In genomic region chr2:73999881-74000597, GRCh38 we compare ENCODE assay signal across 9 cellular contexts. TPM values are rescaled to one million over a fixed set of nuclear protein-coding genes. Genes with fewer than 3 reads are reported as not detected.
DNase-seq lines count a peak whose midpoint lies in the region; ATAC-seq and TF ChIP-seq lines count a peak whose summit lies in the region.
"Had no signal": no experiment of that assay in that cellular context is flagged by ENCODE, and none has a peak within 500 bp of the region (broad histone marks: within the 10 kb centered on the region; RNA-seq: fewer than 3 reads in every experiment).

No MANE protein-coding gene starts in this region.

- H3K27ac Mint-ChIP-seq in Caco-2 (ENCODE audit: unreplicated experiment) (peak overlapping the region; percentile 68), endodermal cell (peak overlapping the region; percentile 8)

- H3K36me3 Mint-ChIP-seq in Caco-2 (ENCODE audit: insufficient read depth, unreplicated experiment) (peaks cover 5% of the 10 kb centered on the region), endodermal cell (ENCODE audit: low read depth) (peaks cover 5% of the 10 kb centered on the region)

- H3K4me1 ChIP-seq in Caco-2: peaks cover 23% of the 10 kb centered on the region
- H3K4me1 ChIP-seq in endodermal cell (ENCODE audit: control insufficient read depth, insufficient read depth, low read length): peaks cover 12% of the 10 kb centered on the region
- H3K4me1 ChIP-seq in osteoblast (ENCODE audit: insufficient read depth, low read length): peaks cover 20% of the 10 kb centered on the region

- POLR2A ChIA-PET in Caco-2 (lab: Charles Lee): interaction anchor here (0.7 kb wide), 1 partner anchor 122 kb away, joined by 12 read pairs; no protein-coding TSS in a partner anchor

- CTCF ChIA-PET in Caco-2 (lab: Charles Lee): no interaction called here

- H3K27me3 Mint-ChIP-seq in Caco-2 (ENCODE audit: insufficient read depth, unreplicated experiment) (no peaks in the 10 kb centered on the region), endodermal cell (ENCODE audit: insufficient read depth) (no peaks in the 10 kb centered on the region)

- peak; percentile 49 to 66 for DNase-seq in Caco-2
- peak; percentile 15 for DNase-seq in NCI-H446 treated with DMSO at 0.1 percent for 48 hours (lab: John Stamatoyannopoulos, UW)
- DNase-seq in endodermal cell: no peak
- no peak for DNase-seq in osteoblast (ENCODE audit: insufficient read length, low spot score, missing footprints)
- no peak for DNase-seq in NCI-H1694 (lab: John Stamatoyannopoulos, UW)
- no peak for DNase-seq in middle frontal gyrus (ENCODE audit: extremely low spot score, low spot score)
- no peak for DNase-seq in stimulated activated CD4-positive, alpha-beta T cell treated with anti-CD3 and anti-CD28 coated beads, Interleukin-12 subunit alpha, Interleukin-12 subunit beta, amount 100 ng/mL, for 4 hours
- DNase-seq: NCI-H1105 had no signal

- no TSS peak for BruUV-seq in Caco-2 (replicated peaks; lab: Mats Ljungman, UMichigan)

- no peak for ATAC-seq in activated CD4-positive, CD25-positive, alpha-beta regulatory T cell treated with anti-CD3 and anti-CD28 coated beads, Interleukin-2, amount 50 U/mL, for 24 hours

- H3K27ac ChIP-seq in endodermal cell (ENCODE audit: low read depth, low read length) (no peak overlapping the region), osteoblast (ENCODE audit: low read depth, low read length) (no peak overlapping the region)

- H3K4me3 ChIP-seq in Caco-2 (ENCODE audit: low read depth, low read length): no peak overlapping the region
- no peak overlapping the region for H3K4me3 ChIP-seq in endodermal cell (ENCODE audit: low read length)
- no peak overlapping the region for H3K4me3 ChIP-seq in osteoblast (ENCODE audit: insufficient read depth, low read length)

- H2AFZ ChIP-seq in osteoblast (ENCODE audit: low read length): no peak overlapping the region

- no peak overlapping the region for H3K9ac ChIP-seq in endodermal cell (ENCODE audit: extremely low read depth, low read length, poor library complexity, severe bottlenecking)

- H3K4me3 Mint-ChIP-seq in Caco-2 (ENCODE audit: unreplicated experiment) (no peak overlapping the region), endodermal cell (no peak overlapping the region)

- H3K27me3 ChIP-seq in Caco-2 (replicated peaks; ENCODE audit: control insufficient read depth, insufficient read depth, low read length): no peaks in the 10 kb centered on the region
- no peaks in the 10 kb centered on the region for H3K27me3 ChIP-seq in endodermal cell (ENCODE audit: control insufficient read depth, insufficient read depth, low read length, poor library complexity, severe bottlenecking)
- H3K27me3 ChIP-seq in osteoblast (ENCODE audit: insufficient read depth, low read length): peaks cover 7% of the 10 kb centered on the region

- H3K4me1 Mint-ChIP-seq in Caco-2 (ENCODE audit: low read depth, unreplicated experiment) (peaks cover 34% of the 10 kb centered on the region), endodermal cell (peaks cover 39% of the 10 kb centered on the region)

- TF ChIP-seq CTCF in Caco-2 (IDR thresholded peaks at IDR 0.05; ENCODE audit: insufficient read depth in 1 of 2, low read depth in 1 of 2, low read length in 1 of 2, severe bottlenecking in 1 of 2, unreplicated experiment in 1 of 2): no peak
- TF ChIP-seq CTCF in endodermal cell (conservative IDR thresholded peaks at IDR 0.05): no peak
- no peak for TF ChIP-seq CTCF in osteoblast (IDR thresholded peaks at IDR 0.05; ENCODE audit: extremely low read depth, low read depth, low read length)

- H3K9me3 ChIP-seq in Caco-2: no peaks in the 10 kb centered on the region
- H3K9me3 ChIP-seq in endodermal cell (ENCODE audit: control insufficient read depth, low read length): no peaks in the 10 kb centered on the region
- no peaks in the 10 kb centered on the region for H3K9me3 ChIP-seq in osteoblast (ENCODE audit: low read depth, low read length)

- peaks cover 11% of the 10 kb centered on the region for H3K79me2 ChIP-seq in osteoblast (ENCODE audit: insufficient read depth, low read length)

- H3K4me2 ChIP-seq in osteoblast (ENCODE audit: insufficient read depth, low read length): peak overlapping the region; percentile 50

- peaks cover 38% of the 10 kb centered on the region for H4K20me1 ChIP-seq in osteoblast (ENCODE audit: insufficient read depth, low read length)

- WGBS in endodermal cell (ENCODE audit: insufficient coverage in 1 of 2, insufficient read length in 1 of 2), 2 experiments: 58 to 77% methylated on average over 7 to 10 of the region's 10 CpGs

- H3K9me3 Mint-ChIP-seq in Caco-2 (ENCODE audit: unreplicated experiment) (no peaks in the 10 kb centered on the region), endodermal cell (no peaks in the 10 kb centered on the region)

- H3K36me3 ChIP-seq in Caco-2 (ENCODE audit: control insufficient read depth, insufficient read depth, low read length) (peaks cover 2% of the 10 kb centered on the region; the same call in 1 of the 2 replicates), endodermal cell (ENCODE audit: control insufficient read depth, insufficient read depth, low read length) (peaks cover 7% of the 10 kb centered on the region), osteoblast (ENCODE audit: insufficient read depth, low read length) (no peaks in the 10 kb centered on the region)

- intact Hi-C loops in Caco-2 (cut with micrococcal nuclease; ENCODE audit: unreplicated experiment): no loop called here

RNA-seq across cellular contexts. Expression of gene TET3, which starts 15.3 kb away (rescaled TPM):
- total RNA-seq in Caco-2 (2022): 27.5 and 27.8 TPM in 2 replicates
- 10 to 100 TPM; 23.5 to 26.3 TPM for total RNA-seq in endodermal cell
- polyA plus RNA-seq in endodermal cell (2013, experiment 1 of 2): 12.5 TPM
- polyA plus RNA-seq in endodermal cell (2013, experiment 2 of 2): 12.4 TPM
- 4.7 and 8.0 TPM in 2 replicates for total RNA-seq in osteoblast

Comparison
In these comparisons a context has a peak if more than half of its experiments do, and no peak if none do; other contexts are left out.
1. DNase-seq: peak in Caco-2 (2 of 2) and NCI-H446 treated with DMSO at 0.1 percent for 48 hours (single experiment); none in endodermal cell (single experiment), osteoblast (single experiment), NCI-H1694 (single experiment), middle frontal gyrus (single experiment) and stimulated activated CD4-positive, alpha-beta T cell treated with anti-CD3 and anti-CD28 coated beads, Interleukin-12 subunit alpha, Interleukin-12 subunit beta, amount 100 ng/mL, for 4 hours (single experiment).